Comparison of ENCODE assay signal across 11 cellular contexts in the genomic region with DNA sequence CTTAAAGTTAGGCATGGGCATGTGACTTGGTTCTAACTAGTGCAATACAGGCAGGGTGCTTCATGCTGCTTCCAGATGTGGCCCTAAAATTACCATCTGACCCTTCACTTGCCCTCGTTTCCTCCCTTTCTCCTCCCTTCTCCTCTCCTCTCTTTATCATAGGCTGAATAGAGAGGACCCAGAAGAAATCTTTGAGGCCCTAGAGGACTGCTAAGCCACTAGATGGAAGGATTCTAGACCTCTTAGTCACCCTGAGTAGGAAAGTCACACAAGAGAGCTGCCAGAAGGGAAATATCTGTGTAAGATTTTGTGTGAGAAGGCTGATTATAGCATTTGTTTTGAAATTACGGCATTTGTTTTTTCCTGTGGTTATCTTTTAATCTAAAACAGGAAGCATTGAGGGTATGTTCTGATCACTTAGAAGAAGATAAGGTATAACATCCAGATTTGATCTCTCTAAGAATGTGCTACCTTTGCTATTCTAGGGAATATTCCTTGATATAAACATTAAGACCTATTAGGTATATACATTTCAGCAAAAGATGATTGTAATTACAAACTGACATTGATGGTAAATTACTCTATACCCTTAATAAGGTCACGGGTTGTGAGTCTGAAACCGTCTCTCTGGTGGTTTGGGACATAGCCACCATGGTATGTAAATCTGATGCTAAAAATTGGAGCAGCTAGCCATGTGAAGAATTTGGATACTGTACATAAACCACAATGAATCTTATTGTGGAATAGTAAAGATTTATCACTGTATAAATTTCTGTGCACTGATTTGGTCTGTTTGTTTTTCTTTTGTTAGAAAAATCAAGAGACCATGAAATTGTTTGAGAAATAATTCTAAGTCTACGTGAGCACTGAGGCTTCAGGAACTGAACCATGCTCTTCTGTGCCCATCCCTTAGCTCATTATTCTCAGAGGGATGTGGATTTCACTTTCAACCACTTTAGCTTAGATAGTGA.
DNase-seq lines count a peak whose midpoint lies in the region; ATAC-seq and TF ChIP-seq lines count a peak whose summit lies in the region.
"Had no signal": no experiment of that assay in that cellular context is flagged by ENCODE, and none has a peak within 500 bp of the region (broad histone marks: within the 10 kb centered on the region; RNA-seq: fewer than 3 reads in every experiment).

No MANE protein-coding gene starts in this region.

- no peak overlapping the region for H3K4me3 ChIP-seq in choroid plexus epithelial cell (ENCODE audit: low read depth, low read length)

- peak in 2 of 3 experiments; percentile 7 to 29 for DNase-seq in NCI-H1417 (lab: John Stamatoyannopoulos, UW)
- DNase-seq in NCI-H1417 treated with DMSO at 0.1 percent for 48 hours (lab: John Stamatoyannopoulos, UW): no peak
- peak; percentile 94 for DNase-seq in choroid plexus epithelial cell (ENCODE audit: low read depth)
- DNase-seq in sciatic nerve (ENCODE audit: low spot score): no peak
- no peak for DNase-seq in Right ventricle myocardium inferior (ENCODE audit: missing footprints)
- DNase-seq: activated naive CD4-positive, alpha-beta T cell treated with Interleukin-2 at 50 U/mL for 16 hours; NCI-H2107 had no signal

- intact Hi-C loops in sciatic nerve (cut with DNase I) (no loop called here), Right ventricle myocardium inferior (cut with DNase I) (no loop called here)

- TF ChIP-seq CTCF in choroid plexus epithelial cell (conservative IDR thresholded peaks at IDR 0.05; ENCODE audit: low read depth, low read length): peak; percentile 12

- peak; percentile 43 for ATAC-seq in HG03565 (IDR thresholded peaks at IDR 0.05; ENCODE audit: unreplicated experiment)
- ATAC-seq in sciatic nerve: peak; percentile 21
- ATAC-seq in GM21619 (IDR thresholded peaks at IDR 0.05; ENCODE audit: unreplicated experiment): no peak
- no peak for ATAC-seq in GM18873 (IDR thresholded peaks at IDR 0.05; ENCODE audit: low FRiP score, unreplicated experiment)
- ATAC-seq in Right ventricle myocardium inferior: no peak
- ATAC-seq: esophagus mucosa had no signal

Comparison
In these comparisons a context has a peak if more than half of its experiments do, and no peak if none do; other contexts are left out.
1. DNase-seq: peak in NCI-H1417 (2 of 3) and choroid plexus epithelial cell (single experiment); none in NCI-H1417 treated with DMSO at 0.1 percent for 48 hours (single experiment), sciatic nerve (single experiment) and Right ventricle myocardium inferior (single experiment).
2. ATAC-seq: peak in HG03565 (single experiment) and sciatic nerve (single experiment); none in GM21619 (single experiment), GM18873 (single experiment) and Right ventricle myocardium inferior (single experiment).